12 cellular contexts compared by ENCODE assay signal in the genomic region with DNA sequence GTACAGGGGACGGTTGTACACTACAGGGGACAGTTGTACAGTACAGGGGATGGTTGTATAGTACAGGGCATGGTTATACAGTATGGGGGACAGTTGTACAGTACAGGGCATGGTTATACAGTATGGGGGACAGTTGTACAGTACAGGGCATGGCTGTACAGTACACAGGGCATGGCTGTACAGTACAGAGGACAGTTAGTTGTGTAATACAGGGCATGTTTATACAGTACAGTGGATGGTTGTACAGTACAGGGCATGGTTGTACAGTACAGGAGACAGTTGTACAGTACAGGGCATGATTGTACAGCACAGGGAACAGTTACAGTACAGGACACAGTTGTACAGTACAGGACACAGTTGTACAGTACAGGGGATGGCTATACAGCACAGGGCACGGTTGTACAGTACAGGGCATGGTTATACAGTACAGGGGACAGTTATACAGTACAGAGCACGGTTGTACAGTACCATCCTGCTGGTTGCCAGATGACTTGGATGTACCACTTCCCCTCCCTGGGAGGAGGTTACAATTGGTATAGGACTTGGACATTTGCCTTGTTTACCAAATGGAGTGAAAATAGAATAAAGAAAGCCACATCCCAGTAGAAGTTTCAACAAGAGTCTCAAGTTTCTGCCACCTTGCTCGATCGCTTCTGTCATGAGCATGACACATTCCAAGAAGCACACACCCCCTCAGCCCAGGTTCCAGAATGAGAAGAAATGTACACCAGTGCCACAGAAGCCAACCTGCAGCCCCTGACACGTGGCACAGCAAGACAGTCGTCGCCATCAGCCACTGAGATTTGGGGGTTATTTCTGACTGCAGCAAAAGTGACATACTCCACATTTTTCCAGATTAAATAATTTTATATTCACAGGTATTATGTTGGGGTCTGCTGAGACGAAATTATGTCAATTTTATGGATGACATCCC. TPM values are rescaled to one million over a fixed set of nuclear protein-coding genes. Genes with fewer than 3 reads are reported as not detected.
A peak's percentile ranks its signal among the peaks of the same experiment; 100 is the strongest.
DNase-seq lines count a peak whose midpoint lies in the region; ATAC-seq and TF ChIP-seq lines count a peak whose summit lies in the region.
"Had no signal": no experiment of that assay in that cellular context is flagged by ENCODE, and none has a peak within 500 bp of the region (broad histone marks: within the 10 kb centered on the region; RNA-seq: fewer than 3 reads in every experiment).

No MANE protein-coding gene starts in this region.

- TF ChIP-seq CTCF in OCI-LY1 (IDR thresholded peaks at IDR 0.05; ENCODE audit: low read length): no peak

- no peaks in the 10 kb centered on the region for H3K9me3 ChIP-seq in OCI-LY1 (ENCODE audit: low read length)

- H3F3A ChIP-seq in OCI-LY1 (ENCODE audit: insufficient read depth, low read length): no peaks in the 10 kb centered on the region

- H3K4me3 Mint-ChIP-seq in immature natural killer cell: peak overlapping the region; percentile 75 to 89 (median 84)
- no peak overlapping the region for H3K4me3 Mint-ChIP-seq in stimulated activated naive B cell treated with anti-CD40 and anti-IgM and Interleukin-4, amounts not matched to agents 10 μg/mL and 1 μg/mL and 100 μg/mL, for 72 hours

- ATAC-seq in GM18502 (IDR thresholded peaks at IDR 0.05; ENCODE audit: poor library complexity, unreplicated experiment): peak; percentile 27
- peak; percentile 19 to 42 for ATAC-seq in stimulated activated naive B cell treated with anti-CD40 and anti-IgM and Interleukin-4, amounts not matched to agents 10 μg/mL and 1 μg/mL and 100 μg/mL, for 72 hours (replicated peaks)

- no peak for DNase-seq in immature natural killer cell
- no peak for DNase-seq in stimulated activated naive B cell treated with anti-CD40 and anti-IgM and Interleukin-4, amounts not matched to agents 10 μg/mL and 1 μg/mL and 100 μg/mL, for 72 hours
- DNase-seq in T-helper 9 cell: no peak
- no peak for DNase-seq in Kasumi-1 (lab: John Stamatoyannopoulos, UW)
- no peak for DNase-seq in NCI-H446 (lab: John Stamatoyannopoulos, UW)
- no peak for DNase-seq in NCI-H2029 (lab: John Stamatoyannopoulos, UW)
- DNase-seq: aorta, HCEC 1CT, kidney, NCI-H526 treated with DMSO at 0.1 percent for 48 hours had no signal

- no peaks in the 10 kb centered on the region for H3K36me3 ChIP-seq in OCI-LY1 (ENCODE audit: insufficient read depth, low read length)

- H3K27ac Mint-ChIP-seq in immature natural killer cell: peak overlapping the region; percentile 92 to 96 (median 94)
- peak overlapping the region; percentile 65 for H3K27ac Mint-ChIP-seq in stimulated activated naive B cell treated with anti-CD40 and anti-IgM and Interleukin-4, amounts not matched to agents 10 μg/mL and 1 μg/mL and 100 μg/mL, for 72 hours

- H2AFZ ChIP-seq in OCI-LY1 (ENCODE audit: low read length): no peak overlapping the region

- H3K4me1 Mint-ChIP-seq in immature natural killer cell: peaks cover 96 to 99% of the 10 kb centered on the region in 2 donors
- H3K4me1 Mint-ChIP-seq in stimulated activated naive B cell treated with anti-CD40 and anti-IgM and Interleukin-4, amounts not matched to agents 10 μg/mL and 1 μg/mL and 100 μg/mL, for 72 hours: peaks cover 47 to 81% of the 10 kb centered on the region in 2 donors

- H3K36me3 Mint-ChIP-seq in immature natural killer cell: peaks cover 4 to 16% (median 4%) of the 10 kb centered on the region in 3 donors
- H3K36me3 Mint-ChIP-seq in stimulated activated naive B cell treated with anti-CD40 and anti-IgM and Interleukin-4, amounts not matched to agents 10 μg/mL and 1 μg/mL and 100 μg/mL, for 72 hours: peaks cover 4 to 21% of the 10 kb centered on the region in 2 donors

- H3K4me2 ChIP-seq in OCI-LY1 (ENCODE audit: low read length): peak overlapping the region; percentile 63; the same call in 1 of the 2 replicates

- no peaks in the 10 kb centered on the region for H3K9me3 Mint-ChIP-seq in immature natural killer cell
- no peaks in the 10 kb centered on the region for H3K9me3 Mint-ChIP-seq in stimulated activated naive B cell treated with anti-CD40 and anti-IgM and Interleukin-4, amounts not matched to agents 10 μg/mL and 1 μg/mL and 100 μg/mL, for 72 hours

- H3K79me2 ChIP-seq in OCI-LY1 (ENCODE audit: insufficient read depth, low read length): no peaks in the 10 kb centered on the region

- no peaks in the 10 kb centered on the region for H4K20me1 ChIP-seq in OCI-LY1 (ENCODE audit: insufficient read depth, low read length)

- H3K4me1 ChIP-seq in OCI-LY1 (ENCODE audit: insufficient read depth, low read length, severe bottlenecking): peaks cover 81% of the 10 kb centered on the region

- H3K27me3 ChIP-seq in OCI-LY1 (ENCODE audit: insufficient read depth, low read length): no peaks in the 10 kb centered on the region

- H3K27me3 Mint-ChIP-seq in immature natural killer cell (ENCODE audit: low read depth in 3 of 3): no peaks in the 10 kb centered on the region
- no peaks in the 10 kb centered on the region for H3K27me3 Mint-ChIP-seq in stimulated activated naive B cell treated with anti-CD40 and anti-IgM and Interleukin-4, amounts not matched to agents 10 μg/mL and 1 μg/mL and 100 μg/mL, for 72 hours

- H3K27ac ChIP-seq in OCI-LY1 (ENCODE audit: low read depth, low read length, poor library complexity, severe bottlenecking): peak overlapping the region; percentile 75

- peak overlapping the region; percentile 21; the same call in 1 of the 2 replicates for H3K9ac ChIP-seq in OCI-LY1 (ENCODE audit: low read length)

- no peaks in the 10 kb centered on the region for H3K9me2 ChIP-seq in OCI-LY1 (ENCODE audit: low read depth, low read length)

- H3K4me3 ChIP-seq in OCI-LY1 (ENCODE audit: low read depth, low read length, poor library complexity, severe bottlenecking): no peak overlapping the region

RNA-seq across cellular contexts. Expression of a gene that starts 16.0 kb away (rescaled TPM):
- 10 to 100 TPM; 24.0 to 41.8 (median 25.3) TPM for polyA plus RNA-seq in immature natural killer cell

Comparison
In these comparisons a context has a peak if more than half of its experiments do, and no peak if none do; other contexts are left out.
1. H3K4me3 Mint-ChIP-seq: peak in immature natural killer cell (5 of 5); none in stimulated activated naive B cell treated with anti-CD40 and anti-IgM and Interleukin-4, amounts not matched to agents 10 μg/mL and 1 μg/mL and 100 μg/mL, for 72 hours (0 of 2).